In the genomic region with DNA sequence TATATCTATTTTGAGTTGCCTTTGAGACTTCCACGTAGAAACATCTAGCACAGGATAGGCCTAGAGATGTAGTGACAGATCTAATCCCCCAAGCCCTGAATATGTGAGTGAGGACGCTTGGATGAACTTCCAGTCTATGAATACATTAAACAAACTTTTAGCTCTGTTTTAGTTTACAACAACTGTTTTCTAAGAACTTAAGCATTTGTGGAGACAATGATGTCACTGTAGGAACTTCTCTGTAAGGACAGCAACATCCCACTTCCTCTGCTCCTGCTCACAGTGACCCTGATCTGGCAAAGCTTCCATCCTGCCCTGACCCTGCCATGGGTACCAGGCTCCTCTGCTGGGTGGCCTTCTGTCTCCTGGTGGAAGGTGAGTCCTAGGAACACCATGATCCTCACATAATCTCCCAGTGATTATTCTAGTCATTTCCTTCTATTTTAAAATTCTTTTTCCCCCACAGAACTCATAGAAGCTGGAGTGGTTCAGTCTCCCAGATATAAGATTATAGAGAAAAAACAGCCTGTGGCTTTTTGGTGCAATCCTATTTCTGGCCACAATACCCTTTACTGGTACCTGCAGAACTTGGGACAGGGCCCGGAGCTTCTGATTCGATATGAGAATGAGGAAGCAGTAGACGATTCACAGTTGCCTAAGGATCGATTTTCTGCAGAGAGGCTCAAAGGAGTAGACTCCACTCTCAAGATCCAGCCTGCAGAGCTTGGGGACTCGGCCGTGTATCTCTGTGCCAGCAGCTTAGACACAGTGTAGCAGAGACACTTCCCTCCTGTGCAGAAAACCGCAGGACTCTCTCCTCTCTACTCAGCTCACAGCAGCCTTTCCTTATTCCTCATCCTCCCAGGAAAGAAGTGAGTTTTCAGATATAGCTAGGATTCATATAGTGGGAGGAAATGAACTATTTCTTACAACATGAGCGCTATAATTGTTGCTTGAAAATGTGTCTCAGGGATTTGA, we compare ENCODE assay signal across 18 cellular contexts.
DNase-seq lines count a peak whose midpoint lies in the region; ATAC-seq, FAIRE-seq and TF ChIP-seq lines count a peak whose summit lies in the region.
"Had no signal": no experiment of that assay in that cellular context is flagged by ENCODE, and none has a peak within 500 bp of the region (broad histone marks: within the 10 kb centered on the region; RNA-seq: fewer than 3 reads in every experiment).

No MANE protein-coding gene starts in this region.

- no peak overlapping the region for H3K9ac ChIP-seq in HCT116 (ENCODE audit: low read length)

- no TSS peak for BruUV-seq in HCT116 (replicated peaks; lab: Mats Ljungman, UMichigan)

- FAIRE-seq in urothelium cell line (lab: Jason Lieb, UNC) = no peak
- FAIRE-seq: frontal cortex had no signal

- CTCF ChIA-PET in HCT116 (lab: Charles Lee) = interaction anchor here (0.8 to 1.5 kb wide), 3 partner anchors 15 to 30 kb away, joined by 3 to 4 read pairs (median 3); no protein-coding TSS in a partner anchor

- peak overlapping the region; percentile 14 for H3K27ac Mint-ChIP-seq in T-helper 17 cell
- H3K27ac Mint-ChIP-seq: naive B cell had no signal

- POLR2A ChIA-PET in HCT116 (lab: Charles Lee) = interaction anchor here (1.1 kb wide), 2 partner anchors 9 to 29 kb away, joined by 3 read pairs; no protein-coding TSS in a partner anchor

- peak overlapping the region; percentile 82 for H2AFZ ChIP-seq in HCT116 (ENCODE audit: low read depth, low read length, poor library complexity, severe bottlenecking)

- H3K27ac ChIP-seq in HCT116 (ENCODE audit: low read depth, low read length) = no peak overlapping the region
- H3K27ac ChIP-seq: prostate gland, stomach, WERI-Rb-1 had no signal

- no peak overlapping the region for H3K4me3 Mint-ChIP-seq in T-helper 17 cell
- H3K4me3 Mint-ChIP-seq: naive B cell had no signal

- no peaks in the 10 kb centered on the region for H3K36me3 Mint-ChIP-seq in T-helper 17 cell (ENCODE audit: low read depth)

- ATAC-seq in HCT116 (no peak), T-helper 17 cell (no peak)

- H3K79me2 ChIP-seq in HCT116 (ENCODE audit: insufficient read depth, low read length) = no peaks in the 10 kb centered on the region

- TF ChIP-seq POLR2A in HCT116 (IDR thresholded peaks at IDR 0.05; ENCODE audit: borderline replicate concordance, extremely low read depth, insufficient read depth, insufficient read length) = no peak

- no peaks in the 10 kb centered on the region for H4K20me1 ChIP-seq in HCT116 (ENCODE audit: insufficient read depth)

- DNase-seq in CD1c-positive myeloid dendritic cell (ENCODE audit: extremely low spot score) = peak; percentile 54
- no peak for DNase-seq in HCT116 (ENCODE audit: low read depth, low spot score)
- no peak for DNase-seq in T-helper 17 cell
- peak; percentile 55 for DNase-seq in iris pigment epithelial cell (ENCODE audit: low read depth)
- DNase-seq in UCSD-AML1 (lab: John Stamatoyannopoulos, UW; ENCODE audit: unreplicated experiment) = no peak
- DNase-seq in urothelium cell line (ENCODE audit: low spot score) = no peak
- no peak for DNase-seq in posterior cingulate gyrus
- DNase-seq: central memory CD4-positive, alpha-beta T cell; DMS153; effector memory CD4-positive, alpha-beta T cell; naive B cell; NCI-H1930; NCI-H524 treated with DMSO at 0.1 percent for 48 hours; stomach; SW 1271; WERI-Rb-1 had no signal

- no peak overlapping the region for H3K4me3 ChIP-seq in HCT116 (replicated peaks in 1 of 2; ENCODE audit: low read depth in 1 of 2, low read length in 2 of 2)
- H3K4me3 ChIP-seq: prostate gland, stomach had no signal

- 0 out of 6 replicates have a peak, but pooled peaks of 1 of the 3 experiments have one; percentile 7 for TF ChIP-seq CTCF in HCT116 (IDR thresholded peaks at IDR 0.05 in 2 of 3, conservative IDR thresholded peaks at IDR 0.05 in 1 of 3; ENCODE audit: borderline replicate concordance in 1 of 3, insufficient read depth in 1 of 3, low read depth in 2 of 3, low read length in 2 of 3)

- peaks cover 14% of the 10 kb centered on the region for H3K4me1 Mint-ChIP-seq in T-helper 17 cell

- RAD21 ChIA-PET in HCT116 (lab: Charles Lee; ENCODE audit: low non-redundant PET in 1 of 2, low total read pairs in 2 of 2, uncharacterized antibody in 2 of 2, unreplicated experiment in 2 of 2) = no interaction called here

- no peak for TF ChIP-seq RAD21 in HCT116 (IDR thresholded peaks at IDR 0.05; ENCODE audit: low read depth)

- peaks cover 15% of the 10 kb centered on the region for H3K27me3 Mint-ChIP-seq in T-helper 17 cell

- H3K36me3 ChIP-seq in HCT116 (ENCODE audit: control insufficient read depth in 1 of 2, insufficient read depth in 2 of 2, low read length in 2 of 2) = no peaks in the 10 kb centered on the region
- H3K36me3 ChIP-seq: prostate gland, stomach, WERI-Rb-1 had no signal

- H3K27me3 ChIP-seq in HCT116 (ENCODE audit: insufficient read depth, low read length) = no peaks in the 10 kb centered on the region

- intact Hi-C loops in HCT116 (cut with micrococcal nuclease) (no loop called here), posterior cingulate gyrus (cut with DNase I) (no loop called here)

- no peaks in the 10 kb centered on the region for H3K9me2 ChIP-seq in HCT116 (ENCODE audit: insufficient read depth)

- peaks cover 14 to 35% of the 10 kb centered on the region in 2 experiments for H3K4me1 ChIP-seq in HCT116 (ENCODE audit: control insufficient read depth in 1 of 2, insufficient read depth in 2 of 2, low read length in 2 of 2)
- H3K4me1 ChIP-seq: prostate gland had no signal

- H3K9me3 ChIP-seq in HCT116 (ENCODE audit: control insufficient read depth in 1 of 2, insufficient read depth in 1 of 2, low read depth in 1 of 2, low read length in 2 of 2) (no peaks in the 10 kb centered on the region), T-helper 17 cell (ENCODE audit: control insufficient read depth, low read length, poor library complexity, severe bottlenecking) (no peaks in the 10 kb centered on the region)
- H3K9me3 ChIP-seq: prostate gland, stomach had no signal

- H3K4me2 ChIP-seq in HCT116 (ENCODE audit: low read length) = no peak overlapping the region

TF ChIP-seq in HCT116, 20 proteins besides CTCF, POLR2A, EP300 and RAD21:
- TF ChIP-seq, protein P1, sequence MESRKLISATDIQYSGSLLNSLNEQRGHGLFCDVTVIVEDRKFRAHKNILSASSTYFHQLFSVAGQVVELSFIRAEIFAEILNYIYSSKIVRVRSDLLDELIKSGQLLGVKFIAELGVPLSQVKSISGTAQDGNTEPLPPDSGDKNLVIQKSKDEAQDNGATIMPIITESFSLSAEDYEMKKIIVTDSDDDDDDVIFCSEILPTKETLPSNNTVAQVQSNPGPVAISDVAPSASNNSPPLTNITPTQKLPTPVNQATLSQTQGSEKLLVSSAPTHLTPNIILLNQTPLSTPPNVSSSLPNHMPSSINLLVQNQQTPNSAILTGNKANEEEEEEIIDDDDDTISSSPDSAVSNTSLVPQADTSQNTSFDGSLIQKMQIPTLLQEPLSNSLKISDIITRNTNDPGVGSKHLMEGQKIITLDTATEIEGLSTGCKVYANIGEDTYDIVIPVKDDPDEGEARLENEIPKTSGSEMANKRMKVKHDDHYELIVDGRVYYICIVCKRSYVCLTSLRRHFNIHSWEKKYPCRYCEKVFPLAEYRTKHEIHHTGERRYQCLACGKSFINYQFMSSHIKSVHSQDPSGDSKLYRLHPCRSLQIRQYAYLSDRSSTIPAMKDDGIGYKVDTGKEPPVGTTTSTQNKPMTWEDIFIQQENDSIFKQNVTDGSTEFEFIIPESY (IDR thresholded peaks at IDR 0.05; ENCODE audit: extremely low read depth, insufficient replicate concordance, low read length) = no peak
- no peak for TF ChIP-seq CEBPB (IDR thresholded peaks at IDR 0.05; ENCODE audit: low read depth)
- TF ChIP-seq, protein P2, sequence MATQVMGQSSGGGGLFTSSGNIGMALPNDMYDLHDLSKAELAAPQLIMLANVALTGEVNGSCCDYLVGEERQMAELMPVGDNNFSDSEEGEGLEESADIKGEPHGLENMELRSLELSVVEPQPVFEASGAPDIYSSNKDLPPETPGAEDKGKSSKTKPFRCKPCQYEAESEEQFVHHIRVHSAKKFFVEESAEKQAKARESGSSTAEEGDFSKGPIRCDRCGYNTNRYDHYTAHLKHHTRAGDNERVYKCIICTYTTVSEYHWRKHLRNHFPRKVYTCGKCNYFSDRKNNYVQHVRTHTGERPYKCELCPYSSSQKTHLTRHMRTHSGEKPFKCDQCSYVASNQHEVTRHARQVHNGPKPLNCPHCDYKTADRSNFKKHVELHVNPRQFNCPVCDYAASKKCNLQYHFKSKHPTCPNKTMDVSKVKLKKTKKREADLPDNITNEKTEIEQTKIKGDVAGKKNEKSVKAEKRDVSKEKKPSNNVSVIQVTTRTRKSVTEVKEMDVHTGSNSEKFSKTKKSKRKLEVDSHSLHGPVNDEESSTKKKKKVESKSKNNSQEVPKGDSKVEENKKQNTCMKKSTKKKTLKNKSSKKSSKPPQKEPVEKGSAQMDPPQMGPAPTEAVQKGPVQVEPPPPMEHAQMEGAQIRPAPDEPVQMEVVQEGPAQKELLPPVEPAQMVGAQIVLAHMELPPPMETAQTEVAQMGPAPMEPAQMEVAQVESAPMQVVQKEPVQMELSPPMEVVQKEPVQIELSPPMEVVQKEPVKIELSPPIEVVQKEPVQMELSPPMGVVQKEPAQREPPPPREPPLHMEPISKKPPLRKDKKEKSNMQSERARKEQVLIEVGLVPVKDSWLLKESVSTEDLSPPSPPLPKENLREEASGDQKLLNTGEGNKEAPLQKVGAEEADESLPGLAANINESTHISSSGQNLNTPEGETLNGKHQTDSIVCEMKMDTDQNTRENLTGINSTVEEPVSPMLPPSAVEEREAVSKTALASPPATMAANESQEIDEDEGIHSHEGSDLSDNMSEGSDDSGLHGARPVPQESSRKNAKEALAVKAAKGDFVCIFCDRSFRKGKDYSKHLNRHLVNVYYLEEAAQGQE (IDR thresholded peaks at IDR 0.05; ENCODE audit: low read depth) = no peak
- TF ChIP-seq, protein P3, sequence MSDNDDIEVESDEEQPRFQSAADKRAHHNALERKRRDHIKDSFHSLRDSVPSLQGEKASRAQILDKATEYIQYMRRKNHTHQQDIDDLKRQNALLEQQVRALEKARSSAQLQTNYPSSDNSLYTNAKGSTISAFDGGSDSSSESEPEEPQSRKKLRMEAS (IDR thresholded peaks at IDR 0.05) = no peak

Comparison
In these comparisons a context has a peak if more than half of its experiments do, and no peak if none do; other contexts are left out.
1. DNase-seq: peak in CD1c-positive myeloid dendritic cell (single experiment) and iris pigment epithelial cell (single experiment); none in HCT116 (single experiment), T-helper 17 cell (0 of 3), UCSD-AML1 (single experiment), urothelium cell line (single experiment) and posterior cingulate gyrus (0 of 10).